29 cellular contexts compared by ENCODE assay signal in the genomic region with DNA sequence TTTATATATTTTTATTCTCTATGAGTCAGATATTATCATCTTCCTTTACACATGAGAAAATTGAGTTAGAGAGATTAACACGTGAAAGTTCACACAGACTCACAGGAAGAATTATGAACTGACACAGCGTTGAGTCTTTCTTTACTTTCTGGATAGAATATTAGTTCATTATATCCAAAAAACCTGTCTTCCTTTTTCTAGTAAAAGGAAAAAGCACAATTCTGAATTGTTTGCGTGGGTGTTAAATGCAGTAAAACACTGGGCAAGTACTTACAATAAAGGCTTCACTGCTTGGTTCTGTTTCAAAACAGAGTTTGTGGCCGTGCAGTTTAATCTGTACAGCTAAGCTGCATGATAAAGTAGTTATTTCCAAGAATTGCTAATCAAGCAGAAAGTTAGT.
"Had no signal": no experiment of that assay in that cellular context is flagged by ENCODE, and none has a peak within 500 bp of the region (broad histone marks: within the 10 kb centered on the region; RNA-seq: fewer than 3 reads in every experiment).

No MANE protein-coding gene starts in this region.

- DNase-seq: activated CD4-positive, alpha-beta memory T cell treated with anti-CD3 and anti-CD28 coated beads for 36 hours; activated CD4-positive, alpha-beta T cell treated with anti-CD3 and anti-CD28 coated beads, Interleukin-2, amount 10 ng/mL, durations not matched to agents 24 days and 14 days; activated CD4-positive, CD25-positive, alpha-beta regulatory T cell treated with anti-CD3 and anti-CD28 coated beads, Interleukin-2, amount 50 U/mL, for 72 hours; activated CD8-positive, alpha-beta memory T cell treated with anti-CD3 and anti-CD28 coated beads, Interleukin-2, amount 50 U/mL, for 48 hours; activated gamma-delta T cell; activated naive CD4-positive, alpha-beta T cell treated with anti-CD3 and anti-CD28 coated beads, Interleukin-2, amount 10 ng/mL, durations not matched to agents 7 days and 5 days; activated naive CD8-positive, alpha-beta T cell treated with anti-CD3 and anti-CD28 coated beads, Interleukin-2, amount 10 ng/mL, durations not matched to agents 7 days and 5 days; activated T-cell treated with anti-CD3 and anti-CD28 coated beads, Interleukin-2, amount 50 U/mL, for 24 hours; amniotic stem cell; brain microvascular endothelial cell; endodermal cell; esophagus squamous epithelium; gastrocnemius medialis; glutamatergic neuron; left ventricle myocardium superior; mammary epithelial cell; naive B cell; nucleus accumbens; pancreas; retina; sigmoid colon; spleen; stimulated activated naive CD4-positive, alpha-beta T cell; T-helper 1 cell had no signal

- H3K4me1 ChIP-seq: prostate gland had no signal

- H3K27me3 ChIP-seq: brain microvascular endothelial cell, esophagus squamous epithelium, gastrocnemius medialis, pancreas, sigmoid colon, suprapubic skin, tibial nerve had no signal

- H3K9me3 ChIP-seq: esophagus squamous epithelium, gastrocnemius medialis, pancreas, prostate gland, sigmoid colon, spleen, suprapubic skin, tibial nerve had no signal

- FAIRE-seq: astrocyte, pancreas had no signal

- H3K27ac ChIP-seq: brain microvascular endothelial cell, coronary artery, esophagus squamous epithelium, gastrocnemius medialis, pancreas, prostate gland, sigmoid colon, spleen, suprapubic skin, tibial nerve had no signal

- H3K4me3 ChIP-seq: coronary artery, esophagus squamous epithelium, gastrocnemius medialis, pancreas, prostate gland, sigmoid colon, spleen, suprapubic skin, tibial nerve had no signal

- H3K36me3 ChIP-seq: brain microvascular endothelial cell, gastrocnemius medialis, pancreas, prostate gland, sigmoid colon, spleen, suprapubic skin, tibial nerve had no signal
